ENCODE assay signal across 25 cellular contexts in the genomic region with DNA sequence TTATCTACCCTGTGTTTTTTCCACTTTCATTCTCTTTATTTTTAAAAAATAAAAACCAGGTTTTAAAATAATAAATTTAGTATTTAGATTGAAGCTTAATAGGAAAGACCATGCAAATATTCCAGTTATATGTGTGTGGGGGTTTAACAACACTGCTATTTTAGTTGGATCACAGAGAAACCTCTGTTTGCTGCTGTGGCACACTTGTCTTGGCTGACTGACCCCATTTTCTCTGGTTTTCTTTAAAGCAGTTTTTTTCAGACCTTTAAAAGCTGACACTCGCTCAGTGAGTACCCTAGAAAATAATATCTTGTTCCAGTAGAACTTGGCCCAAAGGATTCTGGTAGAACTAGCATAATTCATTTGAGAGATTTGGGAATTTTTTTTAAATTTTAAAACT.
"Had no signal": no experiment of that assay in that cellular context is flagged by ENCODE, and none has a peak within 500 bp of the region (broad histone marks: within the 10 kb centered on the region; RNA-seq: fewer than 3 reads in every experiment).

No MANE protein-coding gene starts in this region.

- H3K4me1 ChIP-seq: colonic mucosa, gastroesophageal sphincter, right lobe of liver had no signal

- DNase-seq: activated CD4-positive, alpha-beta memory T cell treated with anti-CD3 and anti-CD28 coated beads for 36 hours; activated CD4-positive, alpha-beta T cell treated with anti-CD3 and anti-CD28 coated beads, Interleukin-2, amount 10 ng/mL, durations not matched to agents 24 days and 14 days; activated CD4-positive, CD25-positive, alpha-beta regulatory T cell treated with anti-CD3 and anti-CD28 coated beads, Interleukin-2, amount 50 U/mL, for 72 hours; activated naive CD8-positive, alpha-beta T cell treated with anti-CD3 and anti-CD28 coated beads, Interleukin-2, amount 50 U/mL, for 24 hours; activated T-cell treated with anti-CD3 and anti-CD28 coated beads, Interleukin-2, amount 50 U/mL, for 48 hours; colonic mucosa; effector memory CD4-positive, alpha-beta T cell; heart left ventricle; immature natural killer cell; kidney; naive thymus-derived CD8-positive, alpha-beta T cell; occipital lobe; right lobe of liver; stimulated activated CD4-positive, alpha-beta T cell treated with anti-CD3 and anti-CD28 coated beads, Interleukin-12 subunit alpha, Interleukin-12 subunit beta, amount 100 ng/mL, for 4 hours; stimulated activated CD4-positive, alpha-beta T cell treated with anti-CD3 and anti-CD28 coated beads, Interleukin-4, amount 100 ng/mL, for 1 hour; stimulated activated naive CD8-positive, alpha-beta T cell treated with anti-CD3 and anti-CD28 coated beads, Interleukin-15, Interleukin-2, amounts not matched to agents 100 U/mL and 50 U/mL, for 24 hours; SW 1271; T-helper 9 cell had no signal

- H3K4me3 Mint-ChIP-seq: activated CD4-positive, alpha-beta memory T cell treated with anti-CD3 and anti-CD28 coated beads for 36 hours; activated CD4-positive, alpha-beta T cell treated with anti-CD3 and anti-CD28 coated beads, Interleukin-2, amount 10 ng/mL, durations not matched to agents 24 days and 14 days; activated naive CD4-positive, alpha-beta T cell treated with anti-CD3 and anti-CD28 coated beads, Interleukin-2, amount 50 U/mL, for 24 hours; activated naive CD8-positive, alpha-beta T cell treated with anti-CD3 and anti-CD28 coated beads, Interleukin-2, amount 50 U/mL, for 24 hours; immature natural killer cell; memory B cell; naive thymus-derived CD8-positive, alpha-beta T cell; T-helper 1 cell treated with Interleukin-12 subunit alpha and Interleukin-12 subunit beta and Interleukin-4 antibody, amounts not matched to agents 30 μg/mL and 1 μg/mL, for 36 hours had no signal

- H3K27me3 Mint-ChIP-seq: activated CD4-positive, alpha-beta memory T cell treated with anti-CD3 and anti-CD28 coated beads for 36 hours; activated CD4-positive, alpha-beta T cell treated with anti-CD3 and anti-CD28 coated beads, Interleukin-2, amount 10 ng/mL, durations not matched to agents 24 days and 14 days; activated naive CD4-positive, alpha-beta T cell treated with anti-CD3 and anti-CD28 coated beads, Interleukin-2, amount 50 U/mL, for 24 hours; activated naive CD8-positive, alpha-beta T cell treated with anti-CD3 and anti-CD28 coated beads, Interleukin-2, amount 50 U/mL, for 24 hours; memory B cell; naive thymus-derived CD8-positive, alpha-beta T cell had no signal

- ATAC-seq: activated naive CD8-positive, alpha-beta T cell treated with anti-CD3 and anti-CD28 coated beads, Interleukin-2, amount 50 U/mL, for 24 hours; gastroesophageal sphincter; heart left ventricle; naive thymus-derived CD8-positive, alpha-beta T cell; right lobe of liver; stimulated activated naive CD8-positive, alpha-beta T cell treated with anti-CD3 and anti-CD28 coated beads, Interleukin-15, Interleukin-2, amounts not matched to agents 100 U/mL and 50 U/mL, for 24 hours had no signal

- H3K4me1 Mint-ChIP-seq: activated naive CD4-positive, alpha-beta T cell treated with anti-CD3 and anti-CD28 coated beads, Interleukin-2, amount 50 U/mL, for 24 hours; memory B cell had no signal

- H3K4me3 ChIP-seq: colonic mucosa, gastroesophageal sphincter, heart left ventricle, right lobe of liver, skin epidermis had no signal

- H3K36me3 ChIP-seq: colonic mucosa, gastroesophageal sphincter, heart left ventricle, right lobe of liver had no signal

- H3K9me3 ChIP-seq: colonic mucosa, gastroesophageal sphincter, heart left ventricle, right lobe of liver had no signal

- H3K27me3 ChIP-seq: colonic mucosa, gastroesophageal sphincter, heart left ventricle, right lobe of liver had no signal

- H3K27ac Mint-ChIP-seq: activated CD4-positive, alpha-beta memory T cell treated with anti-CD3 and anti-CD28 coated beads for 36 hours; activated CD4-positive, alpha-beta T cell treated with anti-CD3 and anti-CD28 coated beads, Interleukin-2, amount 10 ng/mL, durations not matched to agents 24 days and 14 days; activated naive CD4-positive, alpha-beta T cell treated with anti-CD3 and anti-CD28 coated beads, Interleukin-2, amount 50 U/mL, for 24 hours; activated naive CD8-positive, alpha-beta T cell treated with anti-CD3 and anti-CD28 coated beads, Interleukin-2, amount 50 U/mL, for 24 hours; activated T-helper 2 cell treated with anti-CD3 and anti-CD28 coated beads, Interferon-gamma antibody, Interleukin-2, Interleukin-4, amounts not matched to agents 10 μg/mL and 5 μg/mL and 100 μg/mL, durations not matched to agents 14 hours and 24 hours and 36 hours; immature natural killer cell; memory B cell; naive thymus-derived CD8-positive, alpha-beta T cell; T-helper 1 cell treated with Interleukin-12 subunit alpha and Interleukin-12 subunit beta and Interleukin-4 antibody, amounts not matched to agents 30 μg/mL and 1 μg/mL, for 36 hours had no signal

- H3K36me3 Mint-ChIP-seq: activated CD4-positive, alpha-beta memory T cell treated with anti-CD3 and anti-CD28 coated beads for 36 hours; activated naive CD4-positive, alpha-beta T cell treated with anti-CD3 and anti-CD28 coated beads, Interleukin-2, amount 50 U/mL, for 24 hours; immature natural killer cell; memory B cell had no signal

- H3K9me3 Mint-ChIP-seq: activated CD4-positive, alpha-beta memory T cell treated with anti-CD3 and anti-CD28 coated beads for 36 hours; activated CD4-positive, alpha-beta T cell treated with anti-CD3 and anti-CD28 coated beads, Interleukin-2, amount 10 ng/mL, durations not matched to agents 24 days and 14 days; activated naive CD4-positive, alpha-beta T cell treated with anti-CD3 and anti-CD28 coated beads, Interleukin-2, amount 50 U/mL, for 24 hours; activated naive CD8-positive, alpha-beta T cell treated with anti-CD3 and anti-CD28 coated beads, Interleukin-2, amount 50 U/mL, for 24 hours; activated T-helper 2 cell treated with anti-CD3 and anti-CD28 coated beads, Interferon-gamma antibody, Interleukin-2, Interleukin-4, amounts not matched to agents 10 μg/mL and 5 μg/mL and 100 μg/mL, durations not matched to agents 14 hours and 24 hours and 36 hours; immature natural killer cell; memory B cell; naive thymus-derived CD8-positive, alpha-beta T cell; neural crest cell; T-helper 1 cell treated with Interleukin-12 subunit alpha and Interleukin-12 subunit beta and Interleukin-4 antibody, amounts not matched to agents 30 μg/mL and 1 μg/mL, for 36 hours had no signal

- H3K27ac ChIP-seq: colonic mucosa, gastroesophageal sphincter, heart left ventricle, right lobe of liver, skin epidermis had no signal
